ENCODE assay signal across 26 cellular contexts in the genomic region with DNA sequence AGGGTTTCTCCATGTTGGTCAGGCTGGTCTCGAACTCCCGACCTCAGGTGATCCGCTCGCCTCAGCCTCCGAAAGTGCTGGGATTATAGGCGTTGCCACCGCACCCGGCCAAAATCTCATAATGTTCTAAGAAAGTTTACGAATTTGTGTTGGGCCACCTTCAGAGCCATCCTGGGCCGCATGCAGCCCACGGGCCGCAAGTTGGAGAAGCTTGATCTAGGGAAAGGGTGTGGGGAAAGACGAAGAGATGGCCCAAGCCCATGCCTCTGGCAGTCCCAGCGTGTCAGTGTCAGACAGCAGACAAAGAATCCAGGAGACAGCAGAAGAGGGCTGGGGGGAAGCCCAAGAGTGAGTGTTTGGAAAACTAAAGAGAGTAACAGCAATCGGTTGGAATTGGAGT. TPM values are rescaled to one million over a fixed set of nuclear protein-coding genes. Genes with fewer than 3 reads are reported as not detected.
DNase-seq lines count a peak whose midpoint lies in the region; ATAC-seq and TF ChIP-seq lines count a peak whose summit lies in the region.
"Had no signal": no experiment of that assay in that cellular context is flagged by ENCODE, and none has a peak within 500 bp of the region (broad histone marks: within the 10 kb centered on the region; RNA-seq: fewer than 3 reads in every experiment).

No MANE protein-coding gene starts in this region.

- H3K4me1 ChIP-seq in Karpas-422 (ENCODE audit: low read length): peaks cover 14% of the 10 kb centered on the region
- no peaks in the 10 kb centered on the region for H3K4me1 ChIP-seq in upper lobe of right lung
- H3K4me1 ChIP-seq: BE2C had no signal

- TF ChIP-seq CTCF in nephron (IDR thresholded peaks at IDR 0.05; ENCODE audit: unreplicated experiment in 3 of 3) (no peak), upper lobe of right lung (IDR thresholded peaks at IDR 0.05) (no peak)

- H3K4me3 ChIP-seq in Karpas-422 (ENCODE audit: low read length) (no peak overlapping the region), upper lobe of right lung (no peak overlapping the region)
- H3K4me3 ChIP-seq: BLaER1, GM12878 had no signal

- H2AFZ ChIP-seq in Karpas-422 (ENCODE audit: low read length): no peak overlapping the region

- POLR2A ChIA-PET in activated CD4-positive, alpha-beta memory T cell treated with anti-CD3 and anti-CD28 coated beads, Interleukin-2, amount 10 ng/mL, durations not matched to agents 7 days and 5 days (lab: Charles Lee): no interaction called here

- no peak overlapping the region for H3K27ac ChIP-seq in Karpas-422 (ENCODE audit: low read length)
- no peak overlapping the region for H3K27ac ChIP-seq in upper lobe of right lung
- H3K27ac ChIP-seq: 22Rv1, BLaER1 had no signal

- no peak overlapping the region for H3K4me2 ChIP-seq in Karpas-422 (ENCODE audit: low read depth, low read length, poor library complexity, severe bottlenecking)
- H3K4me2 ChIP-seq: BLaER1 had no signal

- peak overlapping the region; percentile 22 to 95 (median 91) for H3K27ac Mint-ChIP-seq in nephron
- no peak overlapping the region for H3K27ac Mint-ChIP-seq in activated CD4-positive, alpha-beta memory T cell treated with anti-CD3 and anti-CD28 coated beads, Interleukin-2, amount 10 ng/mL, durations not matched to agents 7 days and 5 days
- H3K27ac Mint-ChIP-seq: CD14-positive monocyte; CD4-positive, alpha-beta memory T cell; CD4-positive, CD25-positive, alpha-beta regulatory T cell; CD8-positive, alpha-beta memory T cell had no signal

- H3K9ac ChIP-seq in Karpas-422 (ENCODE audit: low read length): no peak overlapping the region
- H3K9ac ChIP-seq: BLaER1 had no signal

- peaks cover 54% of the 10 kb centered on the region for H3K4me1 Mint-ChIP-seq in nephron
- H3K4me1 Mint-ChIP-seq in activated CD4-positive, alpha-beta memory T cell treated with anti-CD3 and anti-CD28 coated beads, Interleukin-2, amount 10 ng/mL, durations not matched to agents 7 days and 5 days: no peaks in the 10 kb centered on the region

- no peaks in the 10 kb centered on the region for H3K79me2 ChIP-seq in Karpas-422 (ENCODE audit: low read length)

- H3K9me3 Mint-ChIP-seq in nephron: peaks cover 10% of the 10 kb centered on the region
- H3K9me3 Mint-ChIP-seq in activated CD4-positive, alpha-beta memory T cell treated with anti-CD3 and anti-CD28 coated beads, Interleukin-2, amount 10 ng/mL, durations not matched to agents 7 days and 5 days: peaks cover 8% of the 10 kb centered on the region

- H3K27me3 ChIP-seq in Karpas-422 (ENCODE audit: low read length) (no peaks in the 10 kb centered on the region), upper lobe of right lung (no peaks in the 10 kb centered on the region)
- H3K27me3 ChIP-seq: BE2C, BLaER1 had no signal

- peak; percentile 31 for DNase-seq in Karpas-422
- peak; percentile 39 for DNase-seq in upper lobe of right lung
- no peak for DNase-seq in activated CD4-positive, alpha-beta memory T cell treated with anti-CD3 and anti-CD28 coated beads, Interleukin-2, amount 10 ng/mL, durations not matched to agents 7 days and 5 days
- DNase-seq: ACHN; BE2C; C1 segment of cervical spinal cord; CD4-positive, alpha-beta memory T cell; CD4-positive, CD25-positive, alpha-beta regulatory T cell; CD8-positive, alpha-beta memory T cell; COR-L47; DMS 273 treated with DMSO at 0.1 percent for 48 hours; DMS153; DMS53; DMS79; DND-41; EL; GDM1 had no signal

- intact Hi-C loops in upper lobe of right lung (cut with DNase I): no loop called here

- CTCF ChIA-PET in activated CD4-positive, alpha-beta memory T cell treated with anti-CD3 and anti-CD28 coated beads, Interleukin-2, amount 10 ng/mL, durations not matched to agents 7 days and 5 days (lab: Charles Lee): no interaction called here

- no peaks in the 10 kb centered on the region for H3K9me2 ChIP-seq in Karpas-422 (replicated peaks; ENCODE audit: insufficient read depth, low read length)

- ATAC-seq in upper lobe of right lung (no peak), GM21367 (IDR thresholded peaks at IDR 0.05; ENCODE audit: unreplicated experiment) (no peak)
- ATAC-seq: GM12878 had no signal

- H3K9me3 ChIP-seq in Karpas-422 (ENCODE audit: low read length) (no peaks in the 10 kb centered on the region), upper lobe of right lung (no peaks in the 10 kb centered on the region)

- H3K4me3 Mint-ChIP-seq in nephron: peak overlapping the region in 1 of 3 experiments; percentile 30
- no peak overlapping the region for H3K4me3 Mint-ChIP-seq in activated CD4-positive, alpha-beta memory T cell treated with anti-CD3 and anti-CD28 coated beads, Interleukin-2, amount 10 ng/mL, durations not matched to agents 7 days and 5 days
- H3K4me3 Mint-ChIP-seq: CD4-positive, alpha-beta memory T cell; CD4-positive, CD25-positive, alpha-beta regulatory T cell; CD8-positive, alpha-beta memory T cell had no signal

- H3K36me3 ChIP-seq in Karpas-422 (ENCODE audit: insufficient read depth, low read length) (no peaks in the 10 kb centered on the region), upper lobe of right lung (no peaks in the 10 kb centered on the region)
- H3K36me3 ChIP-seq: BE2C, BLaER1 had no signal

- peaks cover 4% of the 10 kb centered on the region for H3K36me3 Mint-ChIP-seq in nephron (ENCODE audit: low read depth)
- H3K36me3 Mint-ChIP-seq in activated CD4-positive, alpha-beta memory T cell treated with anti-CD3 and anti-CD28 coated beads, Interleukin-2, amount 10 ng/mL, durations not matched to agents 7 days and 5 days (ENCODE audit: low read depth): no peaks in the 10 kb centered on the region
- H3K36me3 Mint-ChIP-seq: CD14-positive monocyte had no signal

- H4K20me1 ChIP-seq in Karpas-422 (ENCODE audit: insufficient read depth, low read depth, low read length): no peaks in the 10 kb centered on the region
- H4K20me1 ChIP-seq: BLaER1 had no signal

- H3K27me3 Mint-ChIP-seq in nephron (ENCODE audit: low read depth): peaks cover 5% of the 10 kb centered on the region
- peaks cover 17% of the 10 kb centered on the region for H3K27me3 Mint-ChIP-seq in activated CD4-positive, alpha-beta memory T cell treated with anti-CD3 and anti-CD28 coated beads, Interleukin-2, amount 10 ng/mL, durations not matched to agents 7 days and 5 days

RNA-seq across cellular contexts. Expression of a gene that starts 17.3 kb away (rescaled TPM):
- not detected in 2 replicates for total RNA-seq in Karpas-422 (2014; rRNA removed; shearing (Covaris generic); ENCODE audit: low replicate concordance)
- total RNA-seq in upper lobe of right lung: not detected
- not detected for total RNA-seq in activated CD4-positive, alpha-beta memory T cell treated with anti-CD3 and anti-CD28 coated beads, Interleukin-2, amount 10 ng/mL, durations not matched to agents 7 days and 5 days
- total RNA-seq: A673; CD4-positive, alpha-beta memory T cell; CD4-positive, CD25-positive, alpha-beta regulatory T cell; CD8-positive, alpha-beta memory T cell; Daoy; G401; GM12878 had no signal

RNA-seq across cellular contexts. Expression of a gene that starts 25.3 kb away (rescaled TPM):
- not detected in 2 replicates for total RNA-seq in Karpas-422 (2014; rRNA removed; shearing (Covaris generic); ENCODE audit: low replicate concordance)
- total RNA-seq in upper lobe of right lung: 1.8 TPM
- total RNA-seq in activated CD4-positive, alpha-beta memory T cell treated with anti-CD3 and anti-CD28 coated beads, Interleukin-2, amount 10 ng/mL, durations not matched to agents 7 days and 5 days: not detected
- total RNA-seq: CD4-positive, CD25-positive, alpha-beta regulatory T cell had no signal

RNA-seq across cellular contexts. Expression of a gene that starts 32.7 kb away (rescaled TPM):
- total RNA-seq in Karpas-422 (2014; rRNA removed; shearing (Covaris generic); ENCODE audit: low replicate concordance): not detected in 2 replicates
- total RNA-seq in upper lobe of right lung: 8.9 TPM
- total RNA-seq in activated CD4-positive, alpha-beta memory T cell treated with anti-CD3 and anti-CD28 coated beads, Interleukin-2, amount 10 ng/mL, durations not matched to agents 7 days and 5 days: not detected
- total RNA-seq: CD4-positive, alpha-beta memory T cell; CD4-positive, CD25-positive, alpha-beta regulatory T cell; CD8-positive, alpha-beta memory T cell had no signal

RNA-seq across cellular contexts. Expression of a gene that starts 49.6 kb away (rescaled TPM):
- not detected in 2 replicates for total RNA-seq in Karpas-422 (2014; rRNA removed; shearing (Covaris generic); ENCODE audit: low replicate concordance)
- total RNA-seq in upper lobe of right lung: 1.9 TPM
- under 1 TPM; 0.05 TPM for total RNA-seq in activated CD4-positive, alpha-beta memory T cell treated with anti-CD3 and anti-CD28 coated beads, Interleukin-2, amount 10 ng/mL, durations not matched to agents 7 days and 5 days
- total RNA-seq: CD4-positive, CD25-positive, alpha-beta regulatory T cell; G401; GM12878 had no signal
